ENCODE assay signal across 9 cellular contexts in genomic region chr2:240060977-240061591, GRCh38. TPM values are rescaled to one million over a fixed set of nuclear protein-coding genes. Genes with fewer than 3 reads are reported as not detected.
DNase-seq lines count a peak whose midpoint lies in the region; ATAC-seq and TF ChIP-seq lines count a peak whose summit lies in the region.
"Had no signal": no experiment of that assay in that cellular context is flagged by ENCODE, and none has a peak within 500 bp of the region (broad histone marks: within the 10 kb centered on the region; RNA-seq: fewer than 3 reads in every experiment).

No MANE protein-coding gene starts in this region.

- H3K27me3 ChIP-seq in liver (ENCODE audit: control insufficient read depth in 4 of 4, insufficient read depth in 4 of 4, low read length in 3 of 4), result peaks cover 0 to 8% (median under 1%) of the 10 kb centered on the region in 4 donors

- H3K4me1 Mint-ChIP-seq in T-helper 2 cell treated with Interferon-gamma antibody and Interleukin-4, amounts not matched to agents 5 μg/mL and 100 μg/mL, for 36 hours (ENCODE audit: low read depth), result no peaks in the 10 kb centered on the region

- H3K27ac ChIP-seq in liver (ENCODE audit: low read depth in 1 of 2, low read length in 2 of 2), result no peak overlapping the region

- ATAC-seq in stimulated activated naive CD8-positive, alpha-beta T cell treated with anti-CD3 and anti-CD28 coated beads, Interleukin-15, Interleukin-2, amounts not matched to agents 100 U/mL and 50 U/mL, for 24 hours, result peak; percentile 82

- no peaks in the 10 kb centered on the region for H3K9me3 ChIP-seq in liver (ENCODE audit: control insufficient read depth in 4 of 4, low read length in 3 of 4)

- TF ChIP-seq RAD21 in liver (IDR thresholded peaks at IDR 0.05), result peak; percentile 87 to 89

- H3K27ac Mint-ChIP-seq in T-helper 2 cell treated with Interferon-gamma antibody and Interleukin-4, amounts not matched to agents 5 μg/mL and 100 μg/mL, for 36 hours, result no peak overlapping the region
- H3K27ac Mint-ChIP-seq: dendritic cell treated with granulocyte-macrophage colony-stimulating factor and Interleukin-4, amounts not matched to agents 40 ng/mL and 50 ng/mL, for 4 days had no signal

- H3K27me3 Mint-ChIP-seq in T-helper 2 cell treated with Interferon-gamma antibody and Interleukin-4, amounts not matched to agents 5 μg/mL and 100 μg/mL, for 36 hours (ENCODE audit: low read depth), result peaks cover 16% of the 10 kb centered on the region

- TF ChIP-seq CTCF in liver (IDR thresholded peaks at IDR 0.05; ENCODE audit: low read depth, low read length, missing input control), result peak; percentile 66

- H3K36me3 ChIP-seq in liver (ENCODE audit: control insufficient read depth in 4 of 4, insufficient read depth in 3 of 4, low read depth in 1 of 4, low read length in 3 of 4), result no peaks in the 10 kb centered on the region

- WGBS in liver, result 45% methylated on average over 4 of the region's 4 CpGs

- no peak overlapping the region for H3K4me3 ChIP-seq in liver (ENCODE audit: low read depth in 1 of 3, low read length in 3 of 3)

- no peaks in the 10 kb centered on the region for H3K9me3 Mint-ChIP-seq in T-helper 2 cell treated with Interferon-gamma antibody and Interleukin-4, amounts not matched to agents 5 μg/mL and 100 μg/mL, for 36 hours
- H3K9me3 Mint-ChIP-seq: dendritic cell treated with granulocyte-macrophage colony-stimulating factor and Interleukin-4, amounts not matched to agents 40 ng/mL and 50 ng/mL, for 4 days had no signal

- no peaks in the 10 kb centered on the region for H3K36me3 Mint-ChIP-seq in T-helper 2 cell treated with Interferon-gamma antibody and Interleukin-4, amounts not matched to agents 5 μg/mL and 100 μg/mL, for 36 hours (ENCODE audit: low read depth)

- no peak overlapping the region for H3K9ac ChIP-seq in liver (ENCODE audit: low read depth in 1 of 2, low read length in 2 of 2)

- no peaks in the 10 kb centered on the region for H3K4me1 ChIP-seq in liver (ENCODE audit: control insufficient read depth in 4 of 4, insufficient read depth in 4 of 4, low read length in 3 of 4)

- DNase-seq in NOMO-1 treated with DMSO at 0.1 percent for 48 hours (lab: John Stamatoyannopoulos, UW; ENCODE audit: unreplicated experiment) (peak; percentile 52), NOMO-1 treated with dmso at 0.1 percent for 144 hours (lab: John Stamatoyannopoulos, UW; ENCODE audit: unreplicated experiment) (no peak), M059J (ENCODE audit: low read depth) (peak; percentile 40), T-helper 1 cell (peak in 3 of 5 donors; percentile 19 to 34 (median 29)), cerebellum (ENCODE audit: low spot score) (peak; percentile 24)
- peak; percentile 45 for DNase-seq in stimulated activated naive CD8-positive, alpha-beta T cell treated with anti-CD3 and anti-CD28 coated beads, Interleukin-15, Interleukin-2, amounts not matched to agents 100 U/mL and 50 U/mL, for 24 hours
- DNase-seq in T-helper 2 cell treated with Interferon-gamma antibody and Interleukin-4, amounts not matched to agents 5 μg/mL and 100 μg/mL, for 36 hours (ENCODE audit: low spot score), result no peak

- H3K4me3 Mint-ChIP-seq in T-helper 2 cell treated with Interferon-gamma antibody and Interleukin-4, amounts not matched to agents 5 μg/mL and 100 μg/mL, for 36 hours, result no peak overlapping the region
- H3K4me3 Mint-ChIP-seq: dendritic cell treated with granulocyte-macrophage colony-stimulating factor and Interleukin-4, amounts not matched to agents 40 ng/mL and 50 ng/mL, for 4 days had no signal

TF ChIP-seq in liver, 16 proteins besides CTCF, POLR2A, EP300 and RAD21:
- TF ChIP-seq ATF3 (IDR thresholded peaks at IDR 0.05) (no peak), TAF1 (conservative IDR thresholded peaks at IDR 0.05) (no peak), NR2F2 (IDR thresholded peaks at IDR 0.05) (no peak), GABPA (IDR thresholded peaks at IDR 0.05 in 1 of 2, conservative IDR thresholded peaks at IDR 0.05 in 1 of 2) (no peak), YY1 (IDR thresholded peaks at IDR 0.05) (no peak), EGR1 (IDR thresholded peaks at IDR 0.05; ENCODE audit: low read depth in 2 of 2) (no peak), RXRA (IDR thresholded peaks at IDR 0.05) (no peak), HNF4G (IDR thresholded peaks at IDR 0.05) (no peak), JUND (IDR thresholded peaks at IDR 0.05) (no peak), HNF4A (conservative IDR thresholded peaks at IDR 0.05) (no peak), FOXA2 (IDR thresholded peaks at IDR 0.05) (no peak), SP1 (IDR thresholded peaks at IDR 0.05) (no peak), FOXA1 (IDR thresholded peaks at IDR 0.05) (no peak), ZBTB33 (IDR thresholded peaks at IDR 0.05) (no peak), REST (IDR thresholded peaks at IDR 0.05) (no peak), MAX (IDR thresholded peaks at IDR 0.05) (no peak)

RNA-seq across cellular contexts. Expression of gene OR6B3, which starts 7.8 kb away (rescaled TPM):
- total RNA-seq in M059J (2014; rRNA removed; shearing (Covaris generic)), result not detected in 2 replicates
- not detected for total RNA-seq in cerebellum
- not detected for total RNA-seq in liver
- not detected for polyA plus RNA-seq in liver

RNA-seq across cellular contexts. Expression of gene OR6B2, which starts 30.9 kb away (rescaled TPM):
- total RNA-seq in M059J (2014; rRNA removed; shearing (Covaris generic)), result not detected in 2 replicates
- not detected for total RNA-seq in cerebellum
- not detected for total RNA-seq in liver
- not detected for polyA plus RNA-seq in liver

RNA-seq across cellular contexts. Expression of gene NDUFA10, which starts 35.9 kb away (rescaled TPM):
- total RNA-seq in M059J (2014; rRNA removed; shearing (Covaris generic)), result 92.0 and 92.8 TPM in 2 replicates
- total RNA-seq in cerebellum (59.6 TPM), liver (10 to 100 TPM; 43.6 to 72.7 TPM)
- polyA plus RNA-seq in liver, result 10 to 100 TPM; 61.3 to 93.0 TPM

Comparison
In these comparisons a context has a peak if more than half of its experiments do, and no peak if none do; other contexts are left out.
1. DNase-seq: peak in NOMO-1 treated with DMSO at 0.1 percent for 48 hours (single experiment), M059J (single experiment), T-helper 1 cell (3 of 5), cerebellum (single experiment) and stimulated activated naive CD8-positive, alpha-beta T cell treated with anti-CD3 and anti-CD28 coated beads, Interleukin-15, Interleukin-2, amounts not matched to agents 100 U/mL and 50 U/mL, for 24 hours (single experiment); none in NOMO-1 treated with dmso at 0.1 percent for 144 hours (single experiment) and T-helper 2 cell treated with Interferon-gamma antibody and Interleukin-4, amounts not matched to agents 5 μg/mL and 100 μg/mL, for 36 hours (single experiment).